In the genomic region with DNA sequence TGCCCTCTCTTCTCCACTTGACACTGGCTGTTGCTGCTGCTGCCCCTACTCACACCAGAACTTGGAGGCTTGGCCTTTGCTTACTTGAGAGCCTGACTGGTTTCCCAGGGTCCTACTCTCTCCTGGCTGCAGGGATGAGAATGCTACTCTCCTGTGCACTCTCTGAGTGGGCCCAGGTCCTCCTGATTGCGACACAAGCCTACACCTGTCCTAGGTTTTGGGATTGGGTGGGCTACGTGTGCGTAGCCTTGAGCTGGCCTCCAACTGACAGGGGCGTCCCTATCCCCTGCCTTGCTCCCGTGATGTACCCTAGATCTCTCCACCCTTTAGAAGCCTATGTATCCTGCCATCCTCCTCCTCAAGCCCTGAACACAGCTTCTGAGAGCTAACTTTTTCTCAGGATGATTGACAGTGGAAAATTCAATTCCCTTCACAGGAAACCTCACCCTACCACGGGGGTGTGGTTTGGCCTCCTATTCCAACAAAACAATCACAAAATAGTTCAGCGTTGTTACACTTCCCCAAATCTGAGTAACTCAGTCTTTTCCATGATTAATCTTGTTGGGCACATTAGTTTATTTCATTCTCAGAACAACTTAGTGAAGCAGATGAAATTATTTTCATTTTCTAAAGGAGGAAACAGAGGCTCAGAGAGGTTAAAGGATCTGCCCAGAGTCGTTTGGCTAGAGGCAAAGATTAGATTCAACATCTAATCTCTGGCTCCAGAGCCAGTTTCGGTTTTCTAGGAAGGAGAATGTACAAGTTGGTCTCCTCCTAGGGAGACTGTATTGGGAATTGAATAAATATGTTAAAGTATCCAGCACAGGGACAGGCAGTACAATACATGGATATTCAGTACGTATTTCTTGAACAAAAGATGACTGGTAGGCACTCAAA, we compare ENCODE assay signal across 16 cellular contexts. TPM values are rescaled to one million over a fixed set of nuclear protein-coding genes. Genes with fewer than 3 reads are reported as not detected.
DNase-seq lines count a peak whose midpoint lies in the region; ATAC-seq, FAIRE-seq and TF ChIP-seq lines count a peak whose summit lies in the region.
"Had no signal": no experiment of that assay in that cellular context is flagged by ENCODE, and none has a peak within 500 bp of the region (broad histone marks: within the 10 kb centered on the region; RNA-seq: fewer than 3 reads in every experiment).

No MANE protein-coding gene starts in this region.

- H3K9ac ChIP-seq in K562 (ENCODE audit: insufficient read depth in 1 of 2, low read depth in 2 of 2, low read length in 2 of 2) (no peak overlapping the region; a peak in 1 of 4 replicates), colonic mucosa (ENCODE audit: low read depth in 2 of 2, low read length in 2 of 2) (no peak overlapping the region)

- H3K27me3 Mint-ChIP-seq in progenitor cell of endocrine pancreas, result peaks cover 3% of the 10 kb centered on the region

- no peaks in the 10 kb centered on the region for H3K9me3 ChIP-seq in HEK293 (ENCODE audit: control insufficient read depth, insufficient read depth, low read depth, low read length)
- H3K9me3 ChIP-seq in K562 (replicated peaks; ENCODE audit: control insufficient read depth, insufficient read depth, low read depth, low read length), result no peaks in the 10 kb centered on the region
- no peaks in the 10 kb centered on the region for H3K9me3 ChIP-seq in left ventricle myocardium inferior (replicated peaks)
- H3K9me3 ChIP-seq in colonic mucosa, result no peaks in the 10 kb centered on the region
- H3K9me3 ChIP-seq: tibial artery had no signal

- intact Hi-C loops in K562 (cut with micrococcal nuclease) (no loop called here), left ventricle myocardium inferior (cut with micrococcal nuclease) (no loop called here), colonic mucosa (cut with DNase I) (no loop called here)

- no peaks in the 10 kb centered on the region for H3K9me3 Mint-ChIP-seq in progenitor cell of endocrine pancreas (ENCODE audit: low read depth)

- TF ChIP-seq CTCF in HEK293 (tag by site-specific recombination; IDR thresholded peaks at IDR 0.05), result no peak
- TF ChIP-seq CTCF in K562 (IDR thresholded peaks at IDR 0.05 in 2 of 3, conservative IDR thresholded peaks at IDR 0.05 in 1 of 3; ENCODE audit: insufficient read depth in 2 of 3, low read depth in 1 of 3, low read length in 3 of 3), result no peak
- no peak for TF ChIP-seq CTCF in left ventricle myocardium inferior (IDR thresholded peaks at IDR 0.05; ENCODE audit: borderline replicate concordance)
- no peak for TF ChIP-seq CTCF in progenitor cell of endocrine pancreas (IDR thresholded peaks at IDR 0.05; ENCODE audit: unreplicated experiment)
- TF ChIP-seq CTCF in colonic mucosa (IDR thresholded peaks at IDR 0.05), result no peak

- H3K27me3 ChIP-seq in K562 (ENCODE audit: control insufficient read depth in 2 of 2, insufficient read depth in 2 of 2, low read length in 2 of 2) (no peaks in the 10 kb centered on the region), left ventricle myocardium inferior (ENCODE audit: low read depth) (no peaks in the 10 kb centered on the region), colonic mucosa (no peaks in the 10 kb centered on the region)
- H3K27me3 ChIP-seq: tibial artery had no signal

- H2AFZ ChIP-seq in K562 (ENCODE audit: low read depth, low read length), result peak overlapping the region; percentile 19; the same call in 1 of the 2 replicates

- no peak for FAIRE-seq in K562 (lab: Jason Lieb, UNC)

- WGBS in K562 (ENCODE audit: insufficient coverage, low coverage, missing lambda C conversion rate), result 20% methylated on average over 10 of the region's 10 CpGs

- peak overlapping the region; percentile 36 for H3K27ac Mint-ChIP-seq in progenitor cell of endocrine pancreas
- H3K27ac Mint-ChIP-seq: activated naive CD8-positive, alpha-beta T cell had no signal

- in situ Hi-C loops in K562 (cut with MboI), result no loop called here

- H3K4me1 Mint-ChIP-seq in progenitor cell of endocrine pancreas (ENCODE audit: low read depth), result peaks cover 55% of the 10 kb centered on the region

- CTCF ChIA-PET in HEK293 (lab: Yijun Ruan, JAX), result interaction anchor here (0.5 to 0.6 kb wide), 2 partner anchors 26 to 126 kb away, joined by 3 read pairs; no protein-coding TSS in a partner anchor
- CTCF ChIA-PET in K562 (lab: Yijun Ruan, JAX; ENCODE audit: low intra/inter-chr PET ratio), result no interaction called here

- H3K36me3 Mint-ChIP-seq in progenitor cell of endocrine pancreas (ENCODE audit: insufficient read depth), result no peaks in the 10 kb centered on the region
- H3K36me3 Mint-ChIP-seq: activated naive CD8-positive, alpha-beta T cell had no signal

- H3K4me1 ChIP-seq in HEK293 (ENCODE audit: control insufficient read depth, insufficient read depth, low read length) (no peaks in the 10 kb centered on the region; the same call in 1 of the 2 replicates), K562 (replicated peaks in 1 of 2; ENCODE audit: control insufficient read depth in 2 of 2, insufficient read depth in 2 of 2, low read length in 2 of 2) (peaks cover 3 to 35% of the 10 kb centered on the region in 2 experiments; a peak in 4 of 5 replicates), left ventricle myocardium inferior (peaks cover 50% of the 10 kb centered on the region), colonic mucosa (no peaks in the 10 kb centered on the region)

- H3K27ac ChIP-seq in HEK293 (ENCODE audit: extremely low read depth, low read depth, low read length) (no peak overlapping the region), K562 (ENCODE audit: extremely low read depth, low read depth, low read length) (no peak overlapping the region), left ventricle myocardium inferior (replicated peaks) (peak overlapping the region; percentile 79), colonic mucosa (no peak overlapping the region)

- H3K4me2 ChIP-seq in K562 (ENCODE audit: insufficient read depth, low read length), result no peak overlapping the region; the same call in 1 of the 2 replicates

- ATAC-seq in K562 (peak; percentile 31), HG02678 (IDR thresholded peaks at IDR 0.05; ENCODE audit: unreplicated experiment) (no peak)

- H3K4me3 ChIP-seq in HEK293 (ENCODE audit: low read depth, low read length) (no peak overlapping the region), K562 (no peak overlapping the region), left ventricle myocardium inferior (peak overlapping the region; percentile 48), colonic mucosa (no peak overlapping the region)
- H3K4me3 ChIP-seq: tibial artery had no signal

- no peak overlapping the region for H3K4me3 Mint-ChIP-seq in progenitor cell of endocrine pancreas (ENCODE audit: low read depth)
- H3K4me3 Mint-ChIP-seq: activated naive CD8-positive, alpha-beta T cell had no signal

- no peaks in the 10 kb centered on the region for H3K9me1 ChIP-seq in K562 (ENCODE audit: control insufficient read depth, insufficient read depth, low read length)

- POLR2A ChIA-PET in HEK293 (lab: Yijun Ruan, JAX) (no interaction called here), K562 (lab: Yijun Ruan, JAX) (no interaction called here)

- no peaks in the 10 kb centered on the region for H3K36me3 ChIP-seq in HEK293 (ENCODE audit: control insufficient read depth in 2 of 2, insufficient read depth in 1 of 2, low read length in 2 of 2)
- no peaks in the 10 kb centered on the region for H3K36me3 ChIP-seq in K562 (ENCODE audit: control insufficient read depth, insufficient read depth, low read length)
- peaks cover 6% of the 10 kb centered on the region for H3K36me3 ChIP-seq in left ventricle myocardium inferior
- H3K36me3 ChIP-seq in colonic mucosa, result no peaks in the 10 kb centered on the region
- H3K36me3 ChIP-seq: tibial artery had no signal

- DNase-seq in K562 (ENCODE audit: extremely low read depth in 1 of 4, low spot score in 3 of 4) (peak in 1 of 4 experiments; percentile 45), left ventricle myocardium inferior (no peak), progenitor cell of endocrine pancreas (ENCODE audit: low spot score, unreplicated experiment) (no peak), colonic mucosa (no peak), AG08395 (ENCODE audit: low spot score) (no peak), inferior parietal cortex (ENCODE audit: extremely low spot score) (no peak)
- DNase-seq: activated CD4-positive, CD25-positive, alpha-beta regulatory T cell treated with anti-CD3 and anti-CD28 coated beads, Interleukin-2, amount 50 U/mL, for 72 hours; DMS 273 treated with DMSO at 0.1 percent for 48 hours; erythroblast; NCI-H226; nucleus accumbens; stimulated activated CD4-positive, alpha-beta T cell treated with anti-CD3 and anti-CD28 coated beads, Interleukin-15, amount 100 ng/mL, for 24 hours; tibial artery had no signal

- peak; percentile 50; the same call in 1 of the 2 replicates for TF ChIP-seq EP300 in K562 (IDR thresholded peaks at IDR 0.05; ENCODE audit: low read length)

- no TSS peak for BruUV-seq in K562 (replicated peaks; lab: Mats Ljungman, UMichigan)

- no peaks in the 10 kb centered on the region for H3K79me2 ChIP-seq in K562 (ENCODE audit: control insufficient read depth, insufficient read depth, low read length)

- no peak for TF ChIP-seq POLR2A in K562 (conservative IDR thresholded peaks at IDR 0.05)

- TF ChIP-seq RAD21 in K562 (CRISPR knock-in tag; conservative IDR thresholded peaks at IDR 0.05 in 1 of 2, IDR thresholded peaks at IDR 0.05 in 1 of 2), result no peak

- H4K20me1 ChIP-seq in K562 (replicated peaks; ENCODE audit: control insufficient read depth, insufficient read depth, low read length), result no peaks in the 10 kb centered on the region

TF ChIP-seq in K562, 482 proteins besides CTCF, POLR2A, EP300 and RAD21 (continues in another document):
- no peak for TF ChIP-seq ZNF431 (CRISPR knock-in tag; IDR thresholded peaks at IDR 0.05)

RNA-seq across cellular contexts. Expression of gene AMOTL1, which starts 17.6 kb away (rescaled TPM):
- 33.3 and 42.6 TPM in 2 replicates for total RNA-seq in K562 (2011; cell fraction: chromatin; rRNA removed; ENCODE audit: low replicate concordance)
- total RNA-seq in K562 (2011; cell fraction: nucleolus; rRNA removed), result 17.8 and 18.0 TPM in 2 replicates
- total RNA-seq in K562 (2011; cell fraction: nucleoplasm; rRNA removed), result 26.3 and 39.2 TPM in 2 replicates
- total RNA-seq in K562 (2014; rRNA removed), result 20.9 and 22.1 TPM in 2 replicates
- total RNA-seq in K562 (2014; rRNA removed; fragmentation: Illumina TruSeq; extraction: Trizol), result 14.0 and 14.4 TPM in 2 replicates
- 12.8 and 12.9 TPM in 2 replicates for total RNA-seq in K562 (2015; rRNA removed; fragmentation: Illumina TruSeq; extraction: Trizol)
- 29.9 and 35.4 TPM in 2 replicates for total RNA-seq in K562 (2021)
- 2.5 and 16.7 TPM in 2 replicates for polyA plus RNA-seq in K562 (2011; rRNA removed)
- polyA plus RNA-seq in K562 (2011; cell fraction: cytosol; rRNA removed), result 2.0 and 12.2 TPM in 2 replicates
- 3.0 and 21.5 TPM in 2 replicates for polyA plus RNA-seq in K562 (2011; cell fraction: nucleus; rRNA removed)
- polyA plus RNA-seq in K562 (2012), result 17.9 and 23.2 TPM in 2 replicates
- polyA plus RNA-seq in K562 (2014; fragmentation: Illumina TruSeq; extraction: Trizol), result 18.7 and 18.8 TPM in 2 replicates
- polyA plus RNA-seq in K562 (2014; fragmentation: Nextera tagmentation; extraction: Ambion mirVana), result 1 to 10 TPM; 4.0 to 4.7 TPM
- polyA plus RNA-seq in K562 (2014; rRNA removed), result 12.6 and 13.3 TPM in 2 replicates
- 5.5 and 37.5 TPM in 2 replicates for polyA minus RNA-seq in K562 (2011; rRNA and poly(A)+ RNA removed)
- polyA minus RNA-seq in K562 (2011; cell fraction: cytosol; rRNA and poly(A)+ RNA removed), result 3.5 and 21.8 TPM in 2 replicates
- polyA minus RNA-seq in K562 (2011; cell fraction: nucleus; rRNA and poly(A)+ RNA removed), result 3.9 and 17.8 TPM in 2 replicates
- total RNA-seq in left ventricle myocardium inferior, result 61.1 TPM
- 44.8 and 45.8 TPM in 2 replicates for total RNA-seq in progenitor cell of endocrine pancreas
- total RNA-seq in colonic mucosa, result 10 to 100 TPM in 1 of 2 donors, 1 to 10 TPM in 1; 3.1 to 13.9 TPM
